ENCODE assay signal across 30 cellular contexts in genomic region chr2:39712953-39713352, GRCh38. TPM values are rescaled to one million over a fixed set of nuclear protein-coding genes. Genes with fewer than 3 reads are reported as not detected.
"Had no signal": no experiment of that assay in that cellular context is flagged by ENCODE, and none has a peak within 500 bp of the region (broad histone marks: within the 10 kb centered on the region; RNA-seq: fewer than 3 reads in every experiment).

No MANE protein-coding gene starts in this region.

- H3K36me3 ChIP-seq: neural progenitor cell, ovary, right lobe of liver, sigmoid colon, spleen, tibial artery, transverse colon, upper lobe of right lung, uterus had no signal

- H3K4me1 Mint-ChIP-seq: naive thymus-derived CD4-positive, alpha-beta T cell; natural killer cell; stimulated activated memory B cell treated with anti-CD40 and anti-IgM and Interleukin-4, amounts not matched to agents 10 μg/mL and 1 μg/mL and 100 μg/mL, for 72 hours; stimulated activated naive CD8-positive, alpha-beta T cell treated with anti-CD3 and anti-CD28 coated beads, Interleukin-15, amount 100 ng/mL, for 72 hours had no signal

- H3K9me3 Mint-ChIP-seq: natural killer cell, nephron had no signal

- H3K27me3 ChIP-seq: neural progenitor cell, ovary, right lobe of liver, sigmoid colon, spleen, tibial artery, transverse colon, upper lobe of right lung, uterus had no signal

- H2AFZ ChIP-seq: neural progenitor cell, parathyroid adenoma had no signal

- H3K4me3 ChIP-seq: neural progenitor cell, ovary, psoas muscle, right lobe of liver, sigmoid colon, skin epidermis, smooth muscle cell, spleen, tibial artery, transverse colon, upper lobe of right lung, uterus had no signal

- H3K36me3 Mint-ChIP-seq: natural killer cell; stimulated activated memory B cell treated with anti-CD40 and anti-IgM and Interleukin-4, amounts not matched to agents 10 μg/mL and 1 μg/mL and 100 μg/mL, for 72 hours had no signal

- H3K4me1 ChIP-seq: neural progenitor cell, parathyroid adenoma, psoas muscle, right lobe of liver, sigmoid colon, spleen, tibial artery, transverse colon, upper lobe of right lung, uterus had no signal

- H3K27ac Mint-ChIP-seq: naive thymus-derived CD4-positive, alpha-beta T cell; natural killer cell; neural progenitor cell; progenitor cell of endocrine pancreas; stimulated activated memory B cell treated with anti-CD40 and anti-IgM and Interleukin-4, amounts not matched to agents 10 μg/mL and 1 μg/mL and 100 μg/mL, for 72 hours; type B pancreatic cell had no signal

- H3K9ac ChIP-seq: neural progenitor cell, parathyroid adenoma had no signal

- H3K4me2 ChIP-seq: neural progenitor cell, smooth muscle cell had no signal

- H3K79me2 ChIP-seq: parathyroid adenoma had no signal

- H3K27ac ChIP-seq: neural progenitor cell, ovary, parathyroid adenoma, psoas muscle, right lobe of liver, sigmoid colon, skin epidermis, spleen, tibial artery, transverse colon, upper lobe of right lung, uterus had no signal

- DNase-seq: naive thymus-derived CD4-positive, alpha-beta T cell; natural killer cell; occipital lobe; ovary; posterior cingulate gyrus; psoas muscle; right cardiac atrium; right lobe of liver; sigmoid colon; spleen; stimulated activated CD4-positive, alpha-beta T cell treated with anti-CD3 and anti-CD28 coated beads, Interleukin-12 subunit alpha, Interleukin-12 subunit beta, amount 100 ng/mL, for 4 hours; stimulated activated CD4-positive, alpha-beta T cell treated with anti-CD3 and anti-CD28 coated beads, Interleukin-1b, Interleukin-23, amount 100 ng/mL, for 48 hours; stimulated activated CD4-positive, alpha-beta T cell treated with anti-CD3 and anti-CD28 coated beads, Interleukin-4, amount 100 ng/mL, for 1 hour; stimulated activated CD4-positive, alpha-beta T cell treated with anti-CD3 and anti-CD28 coated beads, Interleukin-4, amount 100 ng/mL, for 4 hours; stimulated activated CD8-positive, alpha-beta memory T cell treated with anti-CD3 and anti-CD28 coated beads, Interleukin-4, amount 100 ng/mL, for 48 hours; stimulated activated naive CD4-positive, alpha-beta T cell; stimulated activated naive CD8-positive, alpha-beta T cell treated with anti-CD3 and anti-CD28 coated beads, Interleukin-15, amount 100 ng/mL, for 72 hours; stimulated activated naive CD8-positive, alpha-beta T cell treated with anti-CD3 and anti-CD28 coated beads, Interleukin-15, Interleukin-2, amounts not matched to agents 100 U/mL and 50 U/mL, for 24 hours; tibial artery; transverse colon; upper lobe of right lung; uterus had no signal

- H3K27me3 Mint-ChIP-seq: progenitor cell of endocrine pancreas, type B pancreatic cell had no signal

- H3K4me3 Mint-ChIP-seq: naive thymus-derived CD4-positive, alpha-beta T cell; natural killer cell; nephron; neural progenitor cell; stimulated activated memory B cell treated with anti-CD40 and anti-IgM and Interleukin-4, amounts not matched to agents 10 μg/mL and 1 μg/mL and 100 μg/mL, for 72 hours; stimulated activated naive CD8-positive, alpha-beta T cell treated with anti-CD3 and anti-CD28 coated beads, Interleukin-15, amount 100 ng/mL, for 72 hours; type B pancreatic cell had no signal

- H3K9me3 ChIP-seq: ovary, psoas muscle, right lobe of liver, sigmoid colon, spleen, tibial artery, transverse colon, upper lobe of right lung, uterus had no signal

RNA-seq across cellular contexts. Expression of gene TMEM178A, which starts 47.2 kb away (rescaled TPM):
- polyA plus RNA-seq: naive thymus-derived CD4-positive, alpha-beta T cell had no signal
